In genomic region chr16:64116151-64116550, GRCh38 we compare ENCODE assay signal across 34 cellular contexts.
DNase-seq lines count a peak whose midpoint lies in the region; ATAC-seq, FAIRE-seq and TF ChIP-seq lines count a peak whose summit lies in the region.
"Had no signal": no experiment of that assay in that cellular context is flagged by ENCODE, and none has a peak within 500 bp of the region (broad histone marks: within the 10 kb centered on the region; RNA-seq: fewer than 3 reads in every experiment).

No MANE protein-coding gene starts in this region.

- H3K79me2 ChIP-seq in SK-N-SH (ENCODE audit: insufficient read depth): no peaks in the 10 kb centered on the region

- H3K36me3 ChIP-seq in SK-N-SH (replicated peaks in 1 of 2; ENCODE audit: control insufficient read depth in 1 of 2, insufficient read depth in 2 of 2, low read length in 1 of 2): no peaks in the 10 kb centered on the region
- H3K36me3 ChIP-seq: BE2C; BLaER1; BLaER1 treated with 17β-estradiol and CSF1 and Interleukin-3, amounts not matched to agents 10 nM and 100 nM had no signal

- no peak overlapping the region for H3K9ac ChIP-seq in SK-N-SH
- H3K9ac ChIP-seq: BLaER1; BLaER1 treated with 17β-estradiol and CSF1 and Interleukin-3, amounts not matched to agents 10 nM and 100 nM had no signal

- POLR2A ChIA-PET in SK-N-SH (lab: Yijun Ruan, JAX): no interaction called here

- TF ChIP-seq EP300 in SK-N-SH (IDR thresholded peaks at IDR 0.05; ENCODE audit: borderline replicate concordance in 1 of 2, low read depth in 1 of 2, low read length in 1 of 2): peak in 1 of 2 experiments; percentile 65; a peak in 1 of 4 replicates

- no peak overlapping the region for H3K27ac Mint-ChIP-seq in type B pancreatic cell
- H3K27ac Mint-ChIP-seq: B cell; CD14-positive monocyte; CD4-positive, alpha-beta memory T cell; CD4-positive, alpha-beta T cell; CD4-positive, CD25-positive, alpha-beta regulatory T cell; CD8-positive, alpha-beta memory T cell; CD8-positive, alpha-beta T cell had no signal

- no peak overlapping the region for H3K27ac ChIP-seq in SK-N-SH (ENCODE audit: low read depth in 2 of 2, low read length in 1 of 2)
- H3K27ac ChIP-seq: 22Rv1; A549; BLaER1; BLaER1 treated with 17β-estradiol and CSF1 and Interleukin-3, amounts not matched to agents 10 nM and 100 nM; C4-2B had no signal

- ATAC-seq in SK-N-SH treated with all-trans-retinoic acid at 6 μM for 48 hours: no peak
- ATAC-seq: A549; CD8-positive, alpha-beta T cell had no signal

- H3K9me3 ChIP-seq in SK-N-SH: no peaks in the 10 kb centered on the region
- H3K9me3 ChIP-seq: A549; BE2C; BLaER1; BLaER1 treated with 17β-estradiol and CSF1 and Interleukin-3, amounts not matched to agents 10 nM and 100 nM; Caco-2 had no signal

- no peak overlapping the region for H3K4me2 ChIP-seq in SK-N-SH
- H3K4me2 ChIP-seq: A549; BLaER1; BLaER1 treated with 17β-estradiol and CSF1 and Interleukin-3, amounts not matched to agents 10 nM and 100 nM had no signal

- no peaks in the 10 kb centered on the region for H3F3A ChIP-seq in SK-N-SH (replicated peaks; ENCODE audit: insufficient read depth)

- H3K9me3 Mint-ChIP-seq in type B pancreatic cell: no peaks in the 10 kb centered on the region

- 14% methylated on average over 1 of the region's 1 CpG for WGBS in SK-N-SH (ENCODE audit: low lambda C conversion rate)

- H3K36me3 Mint-ChIP-seq in type B pancreatic cell: no peaks in the 10 kb centered on the region
- H3K36me3 Mint-ChIP-seq: CD14-positive monocyte; CD4-positive, alpha-beta memory T cell; CD4-positive, CD25-positive, alpha-beta regulatory T cell; CD8-positive, alpha-beta T cell had no signal

- DNase-seq in SK-N-SH: no peak
- no peak for DNase-seq in frontal cortex (ENCODE audit: low spot score in 2 of 2)
- no peak for DNase-seq in type B pancreatic cell (ENCODE audit: extremely low spot score, unreplicated experiment)
- DNase-seq in NCI-H526 treated with DMSO at 0.1 percent for 48 hours (lab: John Stamatoyannopoulos, UW): no peak
- DNase-seq in DMS53 (lab: John Stamatoyannopoulos, UW): no peak
- DNase-seq: 8988T; ACHN; AML-193; BE2C; C1 segment of cervical spinal cord; Caco-2; Calu3; CD4-positive, alpha-beta memory T cell; CD4-positive, alpha-beta T cell; CD4-positive, CD25-positive, alpha-beta regulatory T cell; CD8-positive, alpha-beta memory T cell; CD8-positive, alpha-beta T cell; COR-L47; DMS 273 treated with DMSO at 0.1 percent for 48 hours; DMS153; DMS79; DMS79 treated with DMSO at 0.1 percent for 48 hours; DND-41; EL had no signal

- no peaks in the 10 kb centered on the region for H4K20me1 ChIP-seq in SK-N-SH (ENCODE audit: insufficient read depth)
- H4K20me1 ChIP-seq: BLaER1; BLaER1 treated with 17β-estradiol and CSF1 and Interleukin-3, amounts not matched to agents 10 nM and 100 nM had no signal

- CTCF ChIA-PET in SK-N-SH (lab: Yijun Ruan, JAX): no interaction called here

- H3K4me3 Mint-ChIP-seq in type B pancreatic cell: no peak overlapping the region
- H3K4me3 Mint-ChIP-seq: B cell; CD14-positive monocyte; CD4-positive, alpha-beta memory T cell; CD4-positive, alpha-beta T cell; CD4-positive, CD25-positive, alpha-beta regulatory T cell; CD8-positive, alpha-beta memory T cell; CD8-positive, alpha-beta T cell had no signal

- H3K4me1 ChIP-seq in SK-N-SH (ENCODE audit: control insufficient read depth in 1 of 2, insufficient read depth in 2 of 2, low read depth in 1 of 2, low read length in 1 of 2): no peaks in the 10 kb centered on the region
- H3K4me1 ChIP-seq: A549; BLaER1; BLaER1 treated with 17β-estradiol and CSF1 and Interleukin-3, amounts not matched to agents 10 nM and 100 nM; Caco-2 had no signal

- H3K4me3 ChIP-seq in SK-N-SH (ENCODE audit: low read depth in 2 of 2, low read length in 1 of 2): no peak overlapping the region
- H3K4me3 ChIP-seq: A549; BLaER1; BLaER1 treated with 17β-estradiol and CSF1 and Interleukin-3, amounts not matched to agents 10 nM and 100 nM had no signal

- peaks cover 3% of the 10 kb centered on the region for H3K27me3 Mint-ChIP-seq in type B pancreatic cell
- H3K27me3 Mint-ChIP-seq: B cell; CD4-positive, alpha-beta memory T cell; CD4-positive, alpha-beta T cell; CD4-positive, CD25-positive, alpha-beta regulatory T cell; CD8-positive, alpha-beta memory T cell had no signal

- no peak for TF ChIP-seq CTCF in SK-N-SH (IDR thresholded peaks at IDR 0.05)
- no peak for TF ChIP-seq CTCF in type B pancreatic cell (conservative IDR thresholded peaks at IDR 0.05)

- peak; percentile 8 for FAIRE-seq in frontal cortex (lab: Jason Lieb, UNC)
- FAIRE-seq: A204.1, A549, D721Med had no signal

- no peak for TF ChIP-seq RAD21 in SK-N-SH (IDR thresholded peaks at IDR 0.05; ENCODE audit: low read length)

- no peaks in the 10 kb centered on the region for H3K9me2 ChIP-seq in SK-N-SH

- no peak overlapping the region for H2AFZ ChIP-seq in SK-N-SH (ENCODE audit: low read depth)

- no peaks in the 10 kb centered on the region for H3K27me3 ChIP-seq in SK-N-SH (ENCODE audit: insufficient read depth)
- H3K27me3 ChIP-seq: BE2C; BLaER1; BLaER1 treated with 17β-estradiol and CSF1 and Interleukin-3, amounts not matched to agents 10 nM and 100 nM had no signal

- H3K4me1 Mint-ChIP-seq in type B pancreatic cell (ENCODE audit: unreplicated experiment): no peaks in the 10 kb centered on the region
- H3K4me1 Mint-ChIP-seq: B cell; CD14-positive monocyte; CD4-positive, alpha-beta memory T cell; CD4-positive, CD25-positive, alpha-beta regulatory T cell; CD8-positive, alpha-beta memory T cell had no signal

TF ChIP-seq in SK-N-SH, 30 proteins besides CTCF, POLR2A, EP300 and RAD21 (continues in another document):
- TF ChIP-seq USF1 (IDR thresholded peaks at IDR 0.05; ENCODE audit: borderline replicate concordance, low read depth): no peak
- no peak for TF ChIP-seq REST (IDR thresholded peaks at IDR 0.05; ENCODE audit: low read depth, low read length)

TF ChIP-seq in SK-N-SH treated with all-trans-retinoic acid at 6 μM for 48 hours, 23 proteins besides CTCF, POLR2A, EP300 and RAD21:
- TF ChIP-seq ZC3H10 (CRISPR knock-in tag; IDR thresholded peaks at IDR 0.05): no peak
- TF ChIP-seq ISL1 (CRISPR knock-in tag; IDR thresholded peaks at IDR 0.05): no peak
- TF ChIP-seq ZNF565 (CRISPR knock-in tag; conservative IDR thresholded peaks at IDR 0.05; ENCODE audit: low read depth): no peak
- TF ChIP-seq TCF4 (CRISPR knock-in tag; IDR thresholded peaks at IDR 0.05; ENCODE audit: borderline replicate concordance): peak; percentile 57; the same call in 1 of the 2 replicates
- no peak for TF ChIP-seq CREB5 (CRISPR knock-in tag; IDR thresholded peaks at IDR 0.05; ENCODE audit: low read depth)
- no peak for TF ChIP-seq GLIS3 (CRISPR knock-in tag; IDR thresholded peaks at IDR 0.05)
